Comparison of ENCODE assay signal across 17 cellular contexts in genomic region chr5:109936091-109936490, GRCh38.
A peak's percentile ranks its signal among the peaks of the same experiment; 100 is the strongest.
DNase-seq lines count a peak whose midpoint lies in the region; ATAC-seq and TF ChIP-seq lines count a peak whose summit lies in the region.
"Had no signal": no experiment of that assay in that cellular context is flagged by ENCODE, and none has a peak within 500 bp of the region (broad histone marks: within the 10 kb centered on the region; RNA-seq: fewer than 3 reads in every experiment).

No MANE protein-coding gene starts in this region.

- H3K4me3 ChIP-seq in RWPE2 (ENCODE audit: severe bottlenecking) (no peak overlapping the region), fibroblast of mammary gland (ENCODE audit: control insufficient read depth, low read depth, low read length) (no peak overlapping the region), Karpas-422 (ENCODE audit: low read length) (no peak overlapping the region), vagina (no peak overlapping the region)
- H3K4me3 ChIP-seq: adrenal gland, cardiac muscle cell, SJSA1 had no signal

- no peak overlapping the region for H3K9ac ChIP-seq in Karpas-422 (ENCODE audit: low read length)

- no peaks in the 10 kb centered on the region for H3K9me2 ChIP-seq in Karpas-422 (replicated peaks; ENCODE audit: insufficient read depth, low read length)

- H3K9me3 ChIP-seq in RWPE2 (ENCODE audit: severe bottlenecking) (no peaks in the 10 kb centered on the region), Karpas-422 (ENCODE audit: low read length) (0 out of 2 replicates have a peak, but pooled peaks cover 7% of the 10 kb centered on the region), vagina (no peaks in the 10 kb centered on the region)
- H3K9me3 ChIP-seq: adrenal gland, SJSA1 had no signal

- H3K27me3 ChIP-seq in RWPE2 (ENCODE audit: insufficient read depth, poor library complexity, severe bottlenecking), result peaks cover 11% of the 10 kb centered on the region
- no peaks in the 10 kb centered on the region for H3K27me3 ChIP-seq in Karpas-422 (ENCODE audit: low read length)
- no peaks in the 10 kb centered on the region for H3K27me3 ChIP-seq in vagina
- H3K27me3 ChIP-seq: adrenal gland, SJSA1 had no signal

- H3K4me2 ChIP-seq in Karpas-422 (ENCODE audit: low read depth, low read length, poor library complexity, severe bottlenecking), result no peak overlapping the region

- H2AFZ ChIP-seq in Karpas-422 (ENCODE audit: low read length), result no peak overlapping the region

- no peaks in the 10 kb centered on the region for H3K4me1 ChIP-seq in RWPE2 (ENCODE audit: insufficient read depth, poor library complexity, severe bottlenecking)
- H3K4me1 ChIP-seq in Karpas-422 (ENCODE audit: low read length), result no peaks in the 10 kb centered on the region
- H3K4me1 ChIP-seq in vagina, result no peaks in the 10 kb centered on the region
- H3K4me1 ChIP-seq: adrenal gland, SJSA1 had no signal

- H3K36me3 ChIP-seq in RWPE2 (ENCODE audit: low read depth) (no peaks in the 10 kb centered on the region), Karpas-422 (ENCODE audit: insufficient read depth, low read length) (no peaks in the 10 kb centered on the region), vagina (no peaks in the 10 kb centered on the region)
- H3K36me3 ChIP-seq: adrenal gland, cardiac muscle cell, SJSA1 had no signal

- peak; percentile 41 to 55 for ATAC-seq in activated CD4-positive, CD25-positive, alpha-beta regulatory T cell treated with anti-CD3 and anti-CD28 coated beads, Interleukin-2, amount 50 U/mL, for 24 hours
- ATAC-seq in RWPE2 (ENCODE audit: low read depth), result 0 out of 3 replicates have a peak, but pooled peaks have one; percentile 20

- TF ChIP-seq CTCF in RWPE2 (IDR thresholded peaks at IDR 0.05; ENCODE audit: poor library complexity, severe bottlenecking) (no peak), fibroblast of mammary gland (conservative IDR thresholded peaks at IDR 0.05; ENCODE audit: control insufficient read depth, insufficient read depth, low read depth, low read length) (no peak), vagina (IDR thresholded peaks at IDR 0.05) (no peak)

- TF ChIP-seq POLR2A in vagina (IDR thresholded peaks at IDR 0.05), result no peak

- intact Hi-C loops in vagina (cut with DNase I), result no loop called here

- H3K27ac ChIP-seq in RWPE2 (ENCODE audit: poor library complexity, severe bottlenecking), result no peak overlapping the region
- no peak overlapping the region for H3K27ac ChIP-seq in Karpas-422 (ENCODE audit: low read length)
- H3K27ac ChIP-seq in vagina, result no peak overlapping the region
- H3K27ac ChIP-seq: adrenal gland, cardiac muscle cell, SJSA1 had no signal

- no peak for DNase-seq in activated CD4-positive, CD25-positive, alpha-beta regulatory T cell (lab: John Stamatoyannopoulos, UW)
- DNase-seq in ELR (ENCODE audit: low read depth) (peak; percentile 35), RWPE2 (ENCODE audit: low spot score) (no peak), fibroblast of mammary gland (ENCODE audit: low read depth) (peak; percentile 32), H4 (ENCODE audit: low spot score) (no peak), Karpas-422 (no peak), vagina (ENCODE audit: extremely low spot score in 2 of 2) (no peak)
- DNase-seq: activated CD4-positive, alpha-beta T cell treated with anti-CD3 and anti-CD28 coated beads, Interleukin-2, amount 50 U/mL, for 48 hours; adrenal gland; DMS79 treated with DMSO at 0.1 percent for 48 hours; NCI-H146; NCI-H2171; NCI-H69; substantia nigra had no signal

- H3K79me2 ChIP-seq in Karpas-422 (ENCODE audit: low read length), result no peaks in the 10 kb centered on the region

- H4K20me1 ChIP-seq in Karpas-422 (ENCODE audit: insufficient read depth, low read depth, low read length), result no peaks in the 10 kb centered on the region

Comparison
In these comparisons a context has a peak if more than half of its experiments do, and no peak if none do; other contexts are left out.
1. DNase-seq: peak in ELR (single experiment) and fibroblast of mammary gland (single experiment); none in activated CD4-positive, CD25-positive, alpha-beta regulatory T cell (0 of 4), RWPE2 (single experiment), H4 (single experiment), Karpas-422 (single experiment) and vagina (0 of 2).